2 cellular contexts compared by ENCODE assay signal in the genomic region with DNA sequence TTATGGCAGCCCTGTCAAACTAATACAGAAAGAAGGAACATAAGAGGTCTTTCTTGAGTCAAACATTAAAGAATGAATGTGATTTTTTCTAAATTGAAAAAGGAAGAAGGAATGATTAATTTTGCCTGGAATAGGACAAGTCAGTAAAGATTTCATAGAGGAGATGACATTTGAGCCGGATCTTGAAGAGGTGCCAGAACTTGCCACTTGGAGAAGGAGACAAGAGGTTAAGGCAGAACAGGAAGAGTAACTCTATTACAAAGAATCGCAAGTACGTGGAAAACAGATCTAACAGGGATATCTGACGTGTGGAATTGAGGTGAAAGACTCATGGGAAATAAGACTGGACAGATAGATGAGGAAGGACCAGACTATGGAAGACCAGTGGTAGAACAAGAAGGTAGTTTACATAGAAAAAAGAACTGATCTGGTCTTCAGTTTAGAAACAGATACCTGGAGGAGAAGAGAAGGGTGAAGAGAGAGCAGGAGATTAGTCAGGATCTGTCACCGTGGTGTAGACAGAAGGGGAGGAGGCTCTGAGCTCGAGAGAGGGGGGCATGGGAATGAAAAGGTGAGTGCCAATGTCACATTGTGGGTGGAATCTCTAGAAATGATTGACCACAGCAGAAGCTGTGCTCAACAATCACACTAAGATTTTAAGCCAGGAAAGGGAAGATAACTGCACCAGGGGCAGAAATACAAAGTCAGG.
TF ChIP-seq lines count a peak whose summit lies in the region.

No MANE protein-coding gene starts in this region.

TF ChIP-seq in SK-N-SH treated with all-trans-retinoic acid at 6 μM for 48 hours, 23 proteins besides CTCF, POLR2A, EP300 and RAD21:
- TF ChIP-seq, protein P1, sequence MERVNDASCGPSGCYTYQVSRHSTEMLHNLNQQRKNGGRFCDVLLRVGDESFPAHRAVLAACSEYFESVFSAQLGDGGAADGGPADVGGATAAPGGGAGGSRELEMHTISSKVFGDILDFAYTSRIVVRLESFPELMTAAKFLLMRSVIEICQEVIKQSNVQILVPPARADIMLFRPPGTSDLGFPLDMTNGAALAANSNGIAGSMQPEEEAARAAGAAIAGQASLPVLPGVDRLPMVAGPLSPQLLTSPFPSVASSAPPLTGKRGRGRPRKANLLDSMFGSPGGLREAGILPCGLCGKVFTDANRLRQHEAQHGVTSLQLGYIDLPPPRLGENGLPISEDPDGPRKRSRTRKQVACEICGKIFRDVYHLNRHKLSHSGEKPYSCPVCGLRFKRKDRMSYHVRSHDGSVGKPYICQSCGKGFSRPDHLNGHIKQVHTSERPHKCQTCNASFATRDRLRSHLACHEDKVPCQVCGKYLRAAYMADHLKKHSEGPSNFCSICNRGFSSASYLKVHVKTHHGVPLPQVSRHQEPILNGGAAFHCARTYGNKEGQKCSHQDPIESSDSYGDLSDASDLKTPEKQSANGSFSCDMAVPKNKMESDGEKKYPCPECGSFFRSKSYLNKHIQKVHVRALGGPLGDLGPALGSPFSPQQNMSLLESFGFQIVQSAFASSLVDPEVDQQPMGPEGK (CRISPR knock-in tag; IDR thresholded peaks at IDR 0.05; ENCODE audit: borderline replicate concordance), result no peak
- TF ChIP-seq, protein P2, sequence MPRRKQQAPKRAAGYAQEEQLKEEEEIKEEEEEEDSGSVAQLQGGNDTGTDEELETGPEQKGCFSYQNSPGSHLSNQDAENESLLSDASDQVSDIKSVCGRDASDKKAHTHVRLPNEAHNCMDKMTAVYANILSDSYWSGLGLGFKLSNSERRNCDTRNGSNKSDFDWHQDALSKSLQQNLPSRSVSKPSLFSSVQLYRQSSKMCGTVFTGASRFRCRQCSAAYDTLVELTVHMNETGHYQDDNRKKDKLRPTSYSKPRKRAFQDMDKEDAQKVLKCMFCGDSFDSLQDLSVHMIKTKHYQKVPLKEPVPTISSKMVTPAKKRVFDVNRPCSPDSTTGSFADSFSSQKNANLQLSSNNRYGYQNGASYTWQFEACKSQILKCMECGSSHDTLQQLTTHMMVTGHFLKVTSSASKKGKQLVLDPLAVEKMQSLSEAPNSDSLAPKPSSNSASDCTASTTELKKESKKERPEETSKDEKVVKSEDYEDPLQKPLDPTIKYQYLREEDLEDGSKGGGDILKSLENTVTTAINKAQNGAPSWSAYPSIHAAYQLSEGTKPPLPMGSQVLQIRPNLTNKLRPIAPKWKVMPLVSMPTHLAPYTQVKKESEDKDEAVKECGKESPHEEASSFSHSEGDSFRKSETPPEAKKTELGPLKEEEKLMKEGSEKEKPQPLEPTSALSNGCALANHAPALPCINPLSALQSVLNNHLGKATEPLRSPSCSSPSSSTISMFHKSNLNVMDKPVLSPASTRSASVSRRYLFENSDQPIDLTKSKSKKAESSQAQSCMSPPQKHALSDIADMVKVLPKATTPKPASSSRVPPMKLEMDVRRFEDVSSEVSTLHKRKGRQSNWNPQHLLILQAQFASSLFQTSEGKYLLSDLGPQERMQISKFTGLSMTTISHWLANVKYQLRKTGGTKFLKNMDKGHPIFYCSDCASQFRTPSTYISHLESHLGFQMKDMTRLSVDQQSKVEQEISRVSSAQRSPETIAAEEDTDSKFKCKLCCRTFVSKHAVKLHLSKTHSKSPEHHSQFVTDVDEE (CRISPR knock-in tag; IDR thresholded peaks at IDR 0.05), result peak; percentile 44; the same call in 1 of the 2 replicates

TF ChIP-seq in SK-N-SH, 30 proteins besides CTCF, POLR2A, EP300 and RAD21 (continued from another document):
- TF ChIP-seq ELF1 (IDR thresholded peaks at IDR 0.05) (no peak), NRF1 (IDR thresholded peaks at IDR 0.05; ENCODE audit: low read depth, low read length) (no peak), FOXM1 (IDR thresholded peaks at IDR 0.05; ENCODE audit: low read depth) (no peak), FOXJ3 (CRISPR knock-in tag; IDR thresholded peaks at IDR 0.05) (no peak), GATA2 (CRISPR knock-in tag; IDR thresholded peaks at IDR 0.05) (no peak), MXI1 (IDR thresholded peaks at IDR 0.05; ENCODE audit: low read depth, low read length) (no peak), TAF1 (IDR thresholded peaks at IDR 0.05; ENCODE audit: borderline replicate concordance, low read depth, low read length) (no peak), FOSL2 (IDR thresholded peaks at IDR 0.05; ENCODE audit: borderline replicate concordance, low read depth) (no peak)
- TF ChIP-seq, protein P3, sequence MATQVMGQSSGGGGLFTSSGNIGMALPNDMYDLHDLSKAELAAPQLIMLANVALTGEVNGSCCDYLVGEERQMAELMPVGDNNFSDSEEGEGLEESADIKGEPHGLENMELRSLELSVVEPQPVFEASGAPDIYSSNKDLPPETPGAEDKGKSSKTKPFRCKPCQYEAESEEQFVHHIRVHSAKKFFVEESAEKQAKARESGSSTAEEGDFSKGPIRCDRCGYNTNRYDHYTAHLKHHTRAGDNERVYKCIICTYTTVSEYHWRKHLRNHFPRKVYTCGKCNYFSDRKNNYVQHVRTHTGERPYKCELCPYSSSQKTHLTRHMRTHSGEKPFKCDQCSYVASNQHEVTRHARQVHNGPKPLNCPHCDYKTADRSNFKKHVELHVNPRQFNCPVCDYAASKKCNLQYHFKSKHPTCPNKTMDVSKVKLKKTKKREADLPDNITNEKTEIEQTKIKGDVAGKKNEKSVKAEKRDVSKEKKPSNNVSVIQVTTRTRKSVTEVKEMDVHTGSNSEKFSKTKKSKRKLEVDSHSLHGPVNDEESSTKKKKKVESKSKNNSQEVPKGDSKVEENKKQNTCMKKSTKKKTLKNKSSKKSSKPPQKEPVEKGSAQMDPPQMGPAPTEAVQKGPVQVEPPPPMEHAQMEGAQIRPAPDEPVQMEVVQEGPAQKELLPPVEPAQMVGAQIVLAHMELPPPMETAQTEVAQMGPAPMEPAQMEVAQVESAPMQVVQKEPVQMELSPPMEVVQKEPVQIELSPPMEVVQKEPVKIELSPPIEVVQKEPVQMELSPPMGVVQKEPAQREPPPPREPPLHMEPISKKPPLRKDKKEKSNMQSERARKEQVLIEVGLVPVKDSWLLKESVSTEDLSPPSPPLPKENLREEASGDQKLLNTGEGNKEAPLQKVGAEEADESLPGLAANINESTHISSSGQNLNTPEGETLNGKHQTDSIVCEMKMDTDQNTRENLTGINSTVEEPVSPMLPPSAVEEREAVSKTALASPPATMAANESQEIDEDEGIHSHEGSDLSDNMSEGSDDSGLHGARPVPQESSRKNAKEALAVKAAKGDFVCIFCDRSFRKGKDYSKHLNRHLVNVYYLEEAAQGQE (IDR thresholded peaks at IDR 0.05; ENCODE audit: low read depth, low read length), result no peak
